ENCODE assay signal across 5 cellular contexts in genomic region chr5:177760954-177761353, GRCh38.
DNase-seq lines count a peak whose midpoint lies in the region; TF ChIP-seq lines count a peak whose summit lies in the region.
"Not testable (repeated sequence)": the region's sequence is repeated elsewhere in the genome, so short reads cannot be mapped to it uniquely, and the experiment has no call there.

No MANE protein-coding gene starts in this region.

- not testable (repeated sequence) for TF ChIP-seq CTCF in coronary artery (IDR thresholded peaks at IDR 0.05); fibroblast of mammary gland (conservative IDR thresholded peaks at IDR 0.05; ENCODE audit: control insufficient read depth, insufficient read depth, low read depth, low read length)

- DNase-seq in GM03348 (ENCODE audit: low spot score) (peak; percentile 0), coronary artery (ENCODE audit: low spot score) (peak; percentile 14), fibroblast of mammary gland (ENCODE audit: low read depth) (peak; percentile 0), middle frontal gyrus (ENCODE audit: extremely low spot score, low spot score) (peak; percentile 2), superior temporal gyrus (ENCODE audit: extremely low spot score) (peak; percentile 8)

- not testable (repeated sequence) for H3K4me3 ChIP-seq in coronary artery; fibroblast of mammary gland (ENCODE audit: control insufficient read depth, low read depth, low read length)

- H3K27ac ChIP-seq in coronary artery, result not testable (repeated sequence)
